In genomic region chr5:87433945-87434344, GRCh38 we compare ENCODE assay signal across 24 cellular contexts.
"Had no signal": no experiment of that assay in that cellular context is flagged by ENCODE, and none has a peak within 500 bp of the region (broad histone marks: within the 10 kb centered on the region; RNA-seq: fewer than 3 reads in every experiment).

No MANE protein-coding gene starts in this region.

- H3K27ac ChIP-seq: coronary artery, dorsolateral prefrontal cortex, epithelial cell of prostate, esophagus muscularis mucosa, esophagus squamous epithelium, foreskin keratinocyte, gastrocnemius medialis, gastroesophageal sphincter, heart left ventricle, heart right ventricle had no signal

- H3K9me3 Mint-ChIP-seq: dendritic cell treated with granulocyte-macrophage colony-stimulating factor and Interleukin-4, amounts not matched to agents 40 ng/mL and 50 ng/mL, for 4 days; effector memory CD8-positive, alpha-beta T cell; endodermal cell had no signal

- H3K9me3 ChIP-seq: esophagus muscularis mucosa, esophagus squamous epithelium, gastrocnemius medialis, gastroesophageal sphincter, heart left ventricle, heart right ventricle had no signal

- H3K36me3 ChIP-seq: esophagus muscularis mucosa, esophagus squamous epithelium, gastrocnemius medialis, gastroesophageal sphincter, heart left ventricle, heart right ventricle had no signal

- ATAC-seq: effector memory CD8-positive, alpha-beta T cell; esophagus mucosa; foreskin keratinocyte; gastrocnemius medialis; gastroesophageal sphincter; heart left ventricle; heart right ventricle had no signal

- DNase-seq: cortex of kidney; dermis blood vessel endothelial cell; dorsolateral prefrontal cortex; effector CD4-positive, alpha-beta T cell; effector CD8-positive, alpha-beta T cell; effector memory CD4-positive, alpha-beta T cell; effector memory CD8-positive, alpha-beta T cell; endodermal cell; erythroblast; esophagus squamous epithelium; foreskin fibroblast; foreskin keratinocyte; foreskin melanocyte; gastrocnemius medialis; glutamatergic neuron; head of caudate nucleus; heart left ventricle; heart right ventricle had no signal

- H3K27ac Mint-ChIP-seq: dendritic cell treated with granulocyte-macrophage colony-stimulating factor and Interleukin-4, amounts not matched to agents 40 ng/mL and 50 ng/mL, for 4 days; effector memory CD8-positive, alpha-beta T cell; endodermal cell had no signal

- H3K4me3 ChIP-seq: coronary artery, dorsolateral prefrontal cortex, esophagus muscularis mucosa, esophagus squamous epithelium, gastrocnemius medialis, gastroesophageal sphincter, heart left ventricle, heart right ventricle had no signal

- H3K4me1 Mint-ChIP-seq: endodermal cell had no signal

- H3K27me3 ChIP-seq: dorsolateral prefrontal cortex, esophagus muscularis mucosa, esophagus squamous epithelium, foreskin keratinocyte, gastrocnemius medialis, gastroesophageal sphincter, heart left ventricle, heart right ventricle had no signal

- H3K4me1 ChIP-seq: esophagus muscularis mucosa, esophagus squamous epithelium, foreskin keratinocyte, gastrocnemius medialis, gastroesophageal sphincter, heart left ventricle, heart right ventricle had no signal

- H3K4me3 Mint-ChIP-seq: dendritic cell treated with granulocyte-macrophage colony-stimulating factor and Interleukin-4, amounts not matched to agents 40 ng/mL and 50 ng/mL, for 4 days; effector memory CD8-positive, alpha-beta T cell; endodermal cell had no signal
